ENCODE assay signal across 20 cellular contexts in genomic region chr19:55379161-55379560, GRCh38. TPM values are rescaled to one million over a fixed set of nuclear protein-coding genes. Genes with fewer than 3 reads are reported as not detected.
"Had no signal": no experiment of that assay in that cellular context is flagged by ENCODE, and none has a peak within 500 bp of the region (broad histone marks: within the 10 kb centered on the region; RNA-seq: fewer than 3 reads in every experiment).

No MANE protein-coding gene starts in this region.

- DNase-seq: activated CD4-positive, alpha-beta T cell treated with anti-CD3 and anti-CD28 coated beads for 48 hours; activated CD8-positive, alpha-beta memory T cell treated with anti-CD3 and anti-CD28 coated beads, Interleukin-2, amount 50 U/mL, for 48 hours; activated gamma-delta T cell; activated T-cell treated with anti-CD3 and anti-CD28 coated beads, Interleukin-2, amount 50 U/mL, for 72 hours; amniotic stem cell; caudate nucleus; colonic mucosa; left colon; midbrain; naive thymus-derived CD4-positive, alpha-beta T cell; posterior cingulate gyrus; stimulated activated CD4-positive, alpha-beta T cell treated with anti-CD3 and anti-CD28 coated beads, Interleukin-15, amount 100 ng/mL, for 24 hours; stimulated activated CD4-positive, alpha-beta T cell treated with anti-CD3 and anti-CD28 coated beads, Interleukin-4, amount 100 ng/mL, for 24 hours; stimulated activated naive CD8-positive, alpha-beta T cell treated with anti-CD3 and anti-CD28 coated beads, Interleukin-15, Interleukin-2, amounts not matched to agents 100 U/mL and 50 U/mL, for 24 hours; transverse colon had no signal

- H3K27ac ChIP-seq: colonic mucosa, skin epidermis, transverse colon had no signal

- H3K4me3 Mint-ChIP-seq: activated naive CD8-positive, alpha-beta T cell; activated T-cell treated with anti-CD3 and anti-CD28 coated beads, Interleukin-2, amount 50 U/mL, for 72 hours; naive thymus-derived CD4-positive, alpha-beta T cell had no signal

- H3K27me3 Mint-ChIP-seq: activated naive CD8-positive, alpha-beta T cell had no signal

- H3K27ac Mint-ChIP-seq: activated naive CD8-positive, alpha-beta T cell; activated T-cell treated with anti-CD3 and anti-CD28 coated beads, Interleukin-2, amount 50 U/mL, for 72 hours; naive thymus-derived CD4-positive, alpha-beta T cell had no signal

- ATAC-seq: activated T-cell treated with anti-CD3 and anti-CD28 coated beads, Interleukin-2, amount 50 U/mL, for 72 hours; esophagus mucosa; left colon; naive thymus-derived CD4-positive, alpha-beta T cell; stimulated activated naive CD8-positive, alpha-beta T cell treated with anti-CD3 and anti-CD28 coated beads, Interleukin-15, Interleukin-2, amounts not matched to agents 100 U/mL and 50 U/mL, for 24 hours had no signal

- H3K36me3 ChIP-seq: colonic mucosa, transverse colon had no signal

- H3K4me3 ChIP-seq: colonic mucosa, lung, skin epidermis, transverse colon had no signal

- H3K4me1 ChIP-seq: colonic mucosa had no signal

- H3K9me3 ChIP-seq: colonic mucosa, transverse colon had no signal

RNA-seq across cellular contexts. Expression of gene TMEM190, which starts 2.5 kb away (rescaled TPM):
- total RNA-seq: activated T-cell treated with anti-CD3 and anti-CD28 coated beads, Interleukin-2, amount 50 U/mL, for 72 hours; colonic mucosa; esophagus mucosa; left colon; naive thymus-derived CD4-positive, alpha-beta T cell; T-helper 1 cell treated with Interleukin-12 subunit alpha and Interleukin-12 subunit beta and Interleukin-4 antibody, amounts not matched to agents 30 ng/mL and 1 ng/mL, for 36 hours; transverse colon had no signal

RNA-seq across cellular contexts. Expression of gene GARIN5B, which starts 16.1 kb away (rescaled TPM):
- total RNA-seq: colonic mucosa; esophagus mucosa; left colon; naive thymus-derived CD4-positive, alpha-beta T cell; T-helper 1 cell treated with Interleukin-12 subunit alpha and Interleukin-12 subunit beta and Interleukin-4 antibody, amounts not matched to agents 30 ng/mL and 1 ng/mL, for 36 hours; transverse colon had no signal
